ENCODE assay signal across 9 cellular contexts in the genomic region with DNA sequence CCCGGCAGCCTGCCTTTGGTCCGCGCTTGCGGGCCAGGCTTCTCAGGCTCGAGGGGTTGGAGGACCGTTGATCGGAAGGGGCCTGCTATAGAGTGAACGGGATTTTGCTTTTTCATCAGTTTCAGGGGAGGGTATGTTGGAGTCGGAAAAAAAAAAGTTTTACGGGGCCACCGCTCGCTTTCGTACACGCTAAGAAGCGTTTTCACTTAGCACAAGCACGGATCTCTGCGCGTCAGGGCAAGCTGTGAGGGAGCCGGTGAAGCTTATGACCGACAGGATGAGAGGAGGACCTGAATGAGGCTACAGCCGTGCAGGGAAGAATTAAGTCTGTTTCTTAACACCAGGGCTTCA. TPM values are rescaled to one million over a fixed set of nuclear protein-coding genes. Genes with fewer than 3 reads are reported as not detected.
DNase-seq lines count a peak whose midpoint lies in the region; ATAC-seq and TF ChIP-seq lines count a peak whose summit lies in the region.
"Had no signal": no experiment of that assay in that cellular context is flagged by ENCODE, and none has a peak within 500 bp of the region (broad histone marks: within the 10 kb centered on the region; RNA-seq: fewer than 3 reads in every experiment).

No MANE protein-coding gene starts in this region.

- CTCF ChIA-PET in HEK293 (lab: Yijun Ruan, JAX) = interaction anchor here (0.6 to 0.7 kb wide), 2 partner anchors 231 to 264 kb away, joined by 3 to 6 read pairs; no protein-coding TSS in a partner anchor

- DNase-seq in DMS 273 (lab: John Stamatoyannopoulos, UW; ENCODE audit: unreplicated experiment) (peak; percentile 67), DMS 273 treated with DMSO at 0.1 percent for 48 hours (lab: John Stamatoyannopoulos, UW) (no peak), RKO (ENCODE audit: low spot score) (peak; percentile 51), dermis blood vessel endothelial cell (peak; percentile 62), naive B cell (no peak), NCI-H1930 (lab: John Stamatoyannopoulos, UW) (no peak), GOT3 (lab: John Stamatoyannopoulos, UW) (no peak)

- H3K9me3 Mint-ChIP-seq in naive B cell = no peaks in the 10 kb centered on the region

- ATAC-seq in naive B cell (ENCODE audit: low read depth in 2 of 2) = peak; percentile 8 to 9

- peak overlapping the region in 1 of 8 donors; percentile 97 for H3K4me3 Mint-ChIP-seq in naive B cell
- H3K4me3 Mint-ChIP-seq: brain had no signal

- H3K27ac Mint-ChIP-seq in naive B cell = peak overlapping the region in 4 of 6 donors; percentile 94 to 98 (median 96)
- H3K27ac Mint-ChIP-seq: brain had no signal

- TF ChIP-seq CTCF in HEK293 (tag by site-specific recombination; IDR thresholded peaks at IDR 0.05) = no peak

- peak overlapping the region; percentile 59 for H3K27ac ChIP-seq in HEK293 (ENCODE audit: extremely low read depth, low read depth, low read length)

- H3K4me1 ChIP-seq in HEK293 (ENCODE audit: control insufficient read depth, insufficient read depth, low read length) = no peaks in the 10 kb centered on the region

- H3K4me1 Mint-ChIP-seq in naive B cell = peaks cover 23 to 26% (median 25%) of the 10 kb centered on the region in 3 donors

- H3K27me3 Mint-ChIP-seq in naive B cell = no peaks in the 10 kb centered on the region
- H3K27me3 Mint-ChIP-seq: brain had no signal

- POLR2A ChIA-PET in HEK293 (lab: Yijun Ruan, JAX) = interaction anchor here (1.4 kb wide), 1 partner anchor 132 kb away, joined by 6 read pairs; the partner anchor contains the start of gene ADAM17

- no peaks in the 10 kb centered on the region for H3K9me3 ChIP-seq in HEK293 (ENCODE audit: control insufficient read depth, insufficient read depth, low read depth, low read length)

- peak overlapping the region; percentile 74 for H3K4me3 ChIP-seq in HEK293 (ENCODE audit: low read depth, low read length)

- H3K36me3 ChIP-seq in HEK293 (ENCODE audit: control insufficient read depth in 2 of 2, insufficient read depth in 1 of 2, low read length in 2 of 2) = peaks cover 5 to 13% of the 10 kb centered on the region in 2 experiments; a peak in 2 of 3 replicates

- no peaks in the 10 kb centered on the region for H3K36me3 Mint-ChIP-seq in naive B cell

TF ChIP-seq in HEK293, 187 proteins besides CTCF, POLR2A, EP300 and RAD21:
- TF ChIP-seq ZNF335 (tag by site-specific recombination; conservative IDR thresholded peaks at IDR 0.05) (0 out of 2 replicates have a peak, but pooled peaks have one; percentile 64), ZBTB48 (tag by site-specific recombination; IDR thresholded peaks at IDR 0.05) (peak; percentile 16; the same call in 1 of the 2 replicates), ZNF148 (tag by site-specific recombination; IDR thresholded peaks at IDR 0.05; ENCODE audit: borderline replicate concordance) (no peak), PBX3 (CRISPR knock-in tag; IDR thresholded peaks at IDR 0.05) (0 out of 2 replicates have a peak, but pooled peaks have one; percentile 1)
- TF ChIP-seq, protein P1, sequence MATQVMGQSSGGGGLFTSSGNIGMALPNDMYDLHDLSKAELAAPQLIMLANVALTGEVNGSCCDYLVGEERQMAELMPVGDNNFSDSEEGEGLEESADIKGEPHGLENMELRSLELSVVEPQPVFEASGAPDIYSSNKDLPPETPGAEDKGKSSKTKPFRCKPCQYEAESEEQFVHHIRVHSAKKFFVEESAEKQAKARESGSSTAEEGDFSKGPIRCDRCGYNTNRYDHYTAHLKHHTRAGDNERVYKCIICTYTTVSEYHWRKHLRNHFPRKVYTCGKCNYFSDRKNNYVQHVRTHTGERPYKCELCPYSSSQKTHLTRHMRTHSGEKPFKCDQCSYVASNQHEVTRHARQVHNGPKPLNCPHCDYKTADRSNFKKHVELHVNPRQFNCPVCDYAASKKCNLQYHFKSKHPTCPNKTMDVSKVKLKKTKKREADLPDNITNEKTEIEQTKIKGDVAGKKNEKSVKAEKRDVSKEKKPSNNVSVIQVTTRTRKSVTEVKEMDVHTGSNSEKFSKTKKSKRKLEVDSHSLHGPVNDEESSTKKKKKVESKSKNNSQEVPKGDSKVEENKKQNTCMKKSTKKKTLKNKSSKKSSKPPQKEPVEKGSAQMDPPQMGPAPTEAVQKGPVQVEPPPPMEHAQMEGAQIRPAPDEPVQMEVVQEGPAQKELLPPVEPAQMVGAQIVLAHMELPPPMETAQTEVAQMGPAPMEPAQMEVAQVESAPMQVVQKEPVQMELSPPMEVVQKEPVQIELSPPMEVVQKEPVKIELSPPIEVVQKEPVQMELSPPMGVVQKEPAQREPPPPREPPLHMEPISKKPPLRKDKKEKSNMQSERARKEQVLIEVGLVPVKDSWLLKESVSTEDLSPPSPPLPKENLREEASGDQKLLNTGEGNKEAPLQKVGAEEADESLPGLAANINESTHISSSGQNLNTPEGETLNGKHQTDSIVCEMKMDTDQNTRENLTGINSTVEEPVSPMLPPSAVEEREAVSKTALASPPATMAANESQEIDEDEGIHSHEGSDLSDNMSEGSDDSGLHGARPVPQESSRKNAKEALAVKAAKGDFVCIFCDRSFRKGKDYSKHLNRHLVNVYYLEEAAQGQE (tag by site-specific recombination; IDR thresholded peaks at IDR 0.05) = 0 out of 2 replicates have a peak, but pooled peaks have one; percentile 14
- TF ChIP-seq, protein P2, sequence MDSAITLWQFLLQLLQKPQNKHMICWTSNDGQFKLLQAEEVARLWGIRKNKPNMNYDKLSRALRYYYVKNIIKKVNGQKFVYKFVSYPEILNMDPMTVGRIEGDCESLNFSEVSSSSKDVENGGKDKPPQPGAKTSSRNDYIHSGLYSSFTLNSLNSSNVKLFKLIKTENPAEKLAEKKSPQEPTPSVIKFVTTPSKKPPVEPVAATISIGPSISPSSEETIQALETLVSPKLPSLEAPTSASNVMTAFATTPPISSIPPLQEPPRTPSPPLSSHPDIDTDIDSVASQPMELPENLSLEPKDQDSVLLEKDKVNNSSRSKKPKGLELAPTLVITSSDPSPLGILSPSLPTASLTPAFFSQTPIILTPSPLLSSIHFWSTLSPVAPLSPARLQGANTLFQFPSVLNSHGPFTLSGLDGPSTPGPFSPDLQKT (IDR thresholded peaks at IDR 0.05; ENCODE audit: borderline replicate concordance, low read depth, low read length) = no peak

RNA-seq across cellular contexts. Expression of gene CPSF3, which starts 0.4 kb away (rescaled TPM):
- 44.1 and 99.6 TPM in 2 replicates for total RNA-seq in dermis blood vessel endothelial cell
- polyA plus RNA-seq in naive B cell (ENCODE audit: low read depth in 6 of 6) = 10 to 100 TPM; 13.3 to 34.9 (median 29.0) TPM

RNA-seq across cellular contexts. Expression of gene ITGB1BP1, which starts 0.6 kb away (rescaled TPM):
- 41.0 and 52.5 TPM in 2 replicates for total RNA-seq in dermis blood vessel endothelial cell
- polyA plus RNA-seq in naive B cell (ENCODE audit: low read depth in 6 of 6) = 100 to 1,000 TPM in 5 of 6 donors, 10 to 100 TPM in 1; 83.6 to 159 (median 110) TPM

RNA-seq across cellular contexts. Expression of gene IAH1, which starts 50.5 kb away (rescaled TPM):
- 29.4 and 38.8 TPM in 2 replicates for total RNA-seq in dermis blood vessel endothelial cell
- polyA plus RNA-seq in naive B cell (ENCODE audit: low read depth in 6 of 6) = 10 to 100 TPM; 63.9 to 87.9 (median 73.0) TPM

Comparison
In these comparisons a context has a peak if more than half of its experiments do, and no peak if none do; other contexts are left out.
1. DNase-seq: peak in DMS 273 (single experiment), RKO (single experiment) and dermis blood vessel endothelial cell (single experiment); none in DMS 273 treated with DMSO at 0.1 percent for 48 hours (single experiment), naive B cell (single experiment), NCI-H1930 (0 of 2) and GOT3 (single experiment).